In the genomic region with DNA sequence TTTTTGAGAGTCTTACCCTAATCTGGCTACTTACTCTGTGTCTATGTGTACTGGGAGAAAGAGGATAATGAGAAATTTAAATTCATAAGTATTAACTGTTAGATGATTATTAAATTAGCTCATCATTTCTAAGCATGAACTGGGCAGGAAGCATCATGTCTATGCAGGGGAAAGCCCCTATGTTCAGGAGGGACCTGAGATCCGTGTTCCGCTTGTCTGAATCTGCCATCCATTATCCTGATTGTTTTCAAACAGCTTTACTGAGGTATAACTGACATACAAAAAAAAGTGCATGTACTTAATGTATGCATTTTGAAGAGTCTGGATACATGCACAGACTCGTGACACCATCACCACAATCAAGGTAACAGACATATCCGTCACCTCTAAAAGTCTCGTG, we compare ENCODE assay signal across 16 cellular contexts.
"Had no signal": no experiment of that assay in that cellular context is flagged by ENCODE, and none has a peak within 500 bp of the region (broad histone marks: within the 10 kb centered on the region; RNA-seq: fewer than 3 reads in every experiment).

No MANE protein-coding gene starts in this region.

- H3K27ac Mint-ChIP-seq: dendritic cell treated with granulocyte-macrophage colony-stimulating factor and Interleukin-4, amounts not matched to agents 40 ng/mL and 50 ng/mL, for 4 days; memory B cell; natural killer cell; neural progenitor cell; progenitor cell of endocrine pancreas; stimulated activated naive CD8-positive, alpha-beta T cell treated with anti-CD3 and anti-CD28 coated beads, Interleukin-15, Interleukin-2, amounts not matched to agents 100 ng/mL and 50 ng/mL, for 24 hours had no signal

- H3K27me3 Mint-ChIP-seq: dendritic cell treated with granulocyte-macrophage colony-stimulating factor and Interleukin-4, amounts not matched to agents 40 ng/mL and 50 ng/mL, for 4 days; memory B cell; progenitor cell of endocrine pancreas; stimulated activated naive B cell treated with anti-CD40 and anti-IgM and Interleukin-4, amounts not matched to agents 10 μg/mL and 1 μg/mL and 100 μg/mL, for 72 hours; stimulated activated naive CD8-positive, alpha-beta T cell treated with anti-CD3 and anti-CD28 coated beads, Interleukin-15, Interleukin-2, amounts not matched to agents 100 ng/mL and 50 ng/mL, for 24 hours had no signal

- H3K9me3 Mint-ChIP-seq: dendritic cell treated with granulocyte-macrophage colony-stimulating factor and Interleukin-4, amounts not matched to agents 40 ng/mL and 50 ng/mL, for 4 days; memory B cell; natural killer cell; neural progenitor cell; stimulated activated naive B cell treated with anti-CD40 and anti-IgM and Interleukin-4, amounts not matched to agents 10 μg/mL and 1 μg/mL and 100 μg/mL, for 72 hours; stimulated activated naive CD8-positive, alpha-beta T cell treated with anti-CD3 and anti-CD28 coated beads, Interleukin-15, Interleukin-2, amounts not matched to agents 100 ng/mL and 50 ng/mL, for 24 hours had no signal

- DNase-seq: colonic mucosa; effector memory CD4-positive, alpha-beta T cell; esophagus squamous epithelium; kidney; natural killer cell; right lobe of liver; small intestine; stimulated activated CD4-positive, alpha-beta T cell treated with anti-CD3 and anti-CD28 coated beads, Interleukin-15, amount 100 ng/mL, for 24 hours; stimulated activated CD4-positive, alpha-beta T cell treated with anti-CD3 and anti-CD28 coated beads, Interleukin-2, amount 100 ng/mL, for 48 hours; stimulated activated naive B cell treated with anti-CD40 and anti-IgM and Interleukin-4, amounts not matched to agents 10 μg/mL and 1 μg/mL and 100 μg/mL, for 72 hours; upper lobe of left lung had no signal

- H3K36me3 Mint-ChIP-seq: natural killer cell, neural progenitor cell had no signal

- H3K4me3 Mint-ChIP-seq: dendritic cell treated with granulocyte-macrophage colony-stimulating factor and Interleukin-4, amounts not matched to agents 40 ng/mL and 50 ng/mL, for 4 days; memory B cell; natural killer cell; neural progenitor cell; stimulated activated naive B cell treated with anti-CD40 and anti-IgM and Interleukin-4, amounts not matched to agents 10 μg/mL and 1 μg/mL and 100 μg/mL, for 72 hours; stimulated activated naive CD8-positive, alpha-beta T cell treated with anti-CD3 and anti-CD28 coated beads, Interleukin-15, Interleukin-2, amounts not matched to agents 100 ng/mL and 50 ng/mL, for 24 hours had no signal
